1 cellular context compared by ENCODE assay signal in the genomic region with DNA sequence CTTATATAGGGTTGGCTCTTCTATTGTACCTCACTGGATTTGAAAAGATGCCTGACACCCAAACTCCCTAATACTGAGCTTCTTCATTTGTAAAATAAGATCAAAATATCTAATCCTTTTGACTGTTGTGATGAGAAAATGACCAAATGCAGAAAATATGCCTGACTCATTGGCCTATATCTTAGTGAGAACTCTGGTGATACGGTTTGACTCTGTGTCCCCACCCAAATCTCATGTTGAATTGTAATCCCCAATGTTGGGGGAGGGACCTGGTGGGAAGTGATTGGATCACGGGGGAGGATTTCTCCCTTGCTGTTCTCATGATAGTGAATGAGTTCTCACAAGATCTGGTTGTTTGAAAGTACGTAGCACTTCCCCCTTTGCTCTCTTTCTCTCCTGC.
TF ChIP-seq lines count a peak whose summit lies in the region.

No MANE protein-coding gene starts in this region.

TF ChIP-seq in SK-N-SH treated with all-trans-retinoic acid at 6 μM for 48 hours, 23 proteins besides CTCF, POLR2A, EP300 and RAD21 (continued from another document):
- TF ChIP-seq, protein P1, sequence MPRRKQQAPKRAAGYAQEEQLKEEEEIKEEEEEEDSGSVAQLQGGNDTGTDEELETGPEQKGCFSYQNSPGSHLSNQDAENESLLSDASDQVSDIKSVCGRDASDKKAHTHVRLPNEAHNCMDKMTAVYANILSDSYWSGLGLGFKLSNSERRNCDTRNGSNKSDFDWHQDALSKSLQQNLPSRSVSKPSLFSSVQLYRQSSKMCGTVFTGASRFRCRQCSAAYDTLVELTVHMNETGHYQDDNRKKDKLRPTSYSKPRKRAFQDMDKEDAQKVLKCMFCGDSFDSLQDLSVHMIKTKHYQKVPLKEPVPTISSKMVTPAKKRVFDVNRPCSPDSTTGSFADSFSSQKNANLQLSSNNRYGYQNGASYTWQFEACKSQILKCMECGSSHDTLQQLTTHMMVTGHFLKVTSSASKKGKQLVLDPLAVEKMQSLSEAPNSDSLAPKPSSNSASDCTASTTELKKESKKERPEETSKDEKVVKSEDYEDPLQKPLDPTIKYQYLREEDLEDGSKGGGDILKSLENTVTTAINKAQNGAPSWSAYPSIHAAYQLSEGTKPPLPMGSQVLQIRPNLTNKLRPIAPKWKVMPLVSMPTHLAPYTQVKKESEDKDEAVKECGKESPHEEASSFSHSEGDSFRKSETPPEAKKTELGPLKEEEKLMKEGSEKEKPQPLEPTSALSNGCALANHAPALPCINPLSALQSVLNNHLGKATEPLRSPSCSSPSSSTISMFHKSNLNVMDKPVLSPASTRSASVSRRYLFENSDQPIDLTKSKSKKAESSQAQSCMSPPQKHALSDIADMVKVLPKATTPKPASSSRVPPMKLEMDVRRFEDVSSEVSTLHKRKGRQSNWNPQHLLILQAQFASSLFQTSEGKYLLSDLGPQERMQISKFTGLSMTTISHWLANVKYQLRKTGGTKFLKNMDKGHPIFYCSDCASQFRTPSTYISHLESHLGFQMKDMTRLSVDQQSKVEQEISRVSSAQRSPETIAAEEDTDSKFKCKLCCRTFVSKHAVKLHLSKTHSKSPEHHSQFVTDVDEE (CRISPR knock-in tag; IDR thresholded peaks at IDR 0.05) = no peak
